ENCODE assay signal across 27 cellular contexts in the genomic region with DNA sequence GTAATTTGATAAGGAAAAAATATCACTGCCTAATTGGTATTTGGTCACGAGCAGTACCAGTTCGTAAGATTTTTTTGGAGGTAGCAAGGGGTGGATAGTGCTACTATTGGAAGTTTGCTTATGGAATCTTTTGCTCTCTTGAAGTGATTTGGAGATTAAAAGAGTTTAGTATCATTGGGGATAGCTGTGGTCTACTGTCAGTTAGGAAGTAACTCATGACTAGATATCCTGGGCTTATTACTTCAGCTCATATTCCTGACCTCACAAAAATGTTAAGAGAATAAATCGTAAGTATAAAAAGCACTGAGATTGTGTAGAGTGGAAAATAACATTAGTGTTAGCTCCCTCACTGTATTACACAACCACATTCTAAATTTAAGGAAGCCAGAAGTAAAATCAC. TPM values are rescaled to one million over a fixed set of nuclear protein-coding genes. Genes with fewer than 3 reads are reported as not detected.
"Had no signal": no experiment of that assay in that cellular context is flagged by ENCODE, and none has a peak within 500 bp of the region (broad histone marks: within the 10 kb centered on the region; RNA-seq: fewer than 3 reads in every experiment).

No MANE protein-coding gene starts in this region.

- H3K27ac ChIP-seq: colonic mucosa, esophagus muscularis mucosa, hepatocyte, neural progenitor cell, sigmoid colon, thyroid gland, WERI-Rb-1 had no signal

- H3K4me3 ChIP-seq: colonic mucosa, esophagus muscularis mucosa, hepatocyte, neural progenitor cell, sigmoid colon, thyroid gland had no signal

- DNase-seq: activated CD4-positive, alpha-beta T cell treated with anti-CD3 and anti-CD28 coated beads for 1 hour; activated CD8-positive, alpha-beta memory T cell treated with anti-CD3 and anti-CD28 coated beads for 24 hours; activated CD8-positive, alpha-beta memory T cell treated with anti-CD3 and anti-CD28 coated beads, Interleukin-2, amount 50 U/mL, for 4 hours; amniotic stem cell; colonic mucosa; glutamatergic neuron; left ventricle myocardium superior; mammary epithelial cell; naive thymus-derived CD8-positive, alpha-beta T cell; retina; sigmoid colon; stimulated activated CD4-positive, alpha-beta T cell treated with anti-CD3 and anti-CD28 coated beads, Interleukin-2, amount 100 ng/mL, for 48 hours; stimulated activated CD8-positive, alpha-beta memory T cell treated with anti-CD3 and anti-CD28 coated beads, Interleukin-4, amount 100 ng/mL, for 48 hours; stimulated activated naive CD4-positive, alpha-beta T cell; T-helper 1 cell; thyroid gland; WERI-Rb-1 had no signal

- H3K4me1 Mint-ChIP-seq: neural progenitor cell had no signal

- ATAC-seq: left ventricle myocardium superior; naive thymus-derived CD8-positive, alpha-beta T cell had no signal

- H3K4me3 Mint-ChIP-seq: activated naive CD8-positive, alpha-beta T cell; mesothelial cell of epicardium; naive thymus-derived CD8-positive, alpha-beta T cell; neural progenitor cell had no signal

- H3K27ac Mint-ChIP-seq: activated naive CD8-positive, alpha-beta T cell; mesothelial cell of epicardium; naive thymus-derived CD8-positive, alpha-beta T cell; neural progenitor cell; progenitor cell of endocrine pancreas had no signal

- H3K27me3 Mint-ChIP-seq: activated naive CD8-positive, alpha-beta T cell; naive thymus-derived CD8-positive, alpha-beta T cell; progenitor cell of endocrine pancreas had no signal

RNA-seq across cellular contexts. Expression of a gene that starts 53.1 kb away (rescaled TPM):
- total RNA-seq: bronchial epithelial cell; colonic mucosa; esophagus muscularis mucosa; frontal cortex; hepatocyte; left ventricle myocardium superior; mammary epithelial cell; mesothelial cell of epicardium; naive thymus-derived CD8-positive, alpha-beta T cell; osteocyte; progenitor cell of endocrine pancreas; sigmoid colon; thyroid gland; ureter had no signal
